Comparison of ENCODE assay signal across 13 cellular contexts in genomic region chr3:30602946-30603345, GRCh38. TPM values are rescaled to one million over a fixed set of nuclear protein-coding genes. Genes with fewer than 3 reads are reported as not detected.
DNase-seq lines count a peak whose midpoint lies in the region; TF ChIP-seq lines count a peak whose summit lies in the region.
"Had no signal": no experiment of that assay in that cellular context is flagged by ENCODE, and none has a peak within 500 bp of the region (broad histone marks: within the 10 kb centered on the region; RNA-seq: fewer than 3 reads in every experiment).

No MANE protein-coding gene starts in this region.

- peaks cover 5% of the 10 kb centered on the region; the same call in 1 of the 2 replicates for H3F3A ChIP-seq in Loucy (ENCODE audit: low read depth)

- peak overlapping the region; percentile 45 for H3K9ac ChIP-seq in Loucy (ENCODE audit: low read depth, low read length, poor library complexity, severe bottlenecking)

- peaks cover 63% of the 10 kb centered on the region for H3K4me1 ChIP-seq in Loucy (ENCODE audit: insufficient read depth, low read length, poor library complexity, severe bottlenecking)

- intact Hi-C loops in CD14-positive monocyte (cut with micrococcal nuclease), result loop anchor here in 1 of 2 donors (10.0 kb wide), 1 partner anchor 128 kb away; no protein-coding TSS in a partner anchor

- in situ Hi-C loops in GM13977 (cut with MboI; ENCODE audit: low pct_unique_long_range_greater_than_20kb, low sequenced_read_pairs, unreplicated experiment), result no loop called here

- H3K36me3 Mint-ChIP-seq in CD14-positive monocyte, result no peaks in the 10 kb centered on the region
- H3K36me3 Mint-ChIP-seq in activated naive CD8-positive, alpha-beta T cell, result no peaks in the 10 kb centered on the region

- no peaks in the 10 kb centered on the region for H3K27me3 ChIP-seq in Loucy (ENCODE audit: insufficient read depth, low read length, poor library complexity, severe bottlenecking)
- H3K27me3 ChIP-seq: foreskin keratinocyte, right atrium auricular region had no signal

- H3K4me1 Mint-ChIP-seq in CD14-positive monocyte, result peaks cover 46% of the 10 kb centered on the region
- H3K4me1 Mint-ChIP-seq in activated naive CD8-positive, alpha-beta T cell (ENCODE audit: low read depth), result peaks cover 66% of the 10 kb centered on the region

- H3K4me2 ChIP-seq in Loucy (ENCODE audit: low read depth, low read length, poor library complexity, severe bottlenecking), result peak overlapping the region; percentile 94

- no peaks in the 10 kb centered on the region for H3K9me3 Mint-ChIP-seq in CD14-positive monocyte
- H3K9me3 Mint-ChIP-seq in activated naive CD8-positive, alpha-beta T cell (ENCODE audit: low read depth), result no peaks in the 10 kb centered on the region
- H3K9me3 Mint-ChIP-seq: HFFc6 had no signal

- no peak for TF ChIP-seq CTCF in CD14-positive monocyte (IDR thresholded peaks at IDR 0.05)
- no peak for TF ChIP-seq CTCF in GM13977 (IDR thresholded peaks at IDR 0.05; ENCODE audit: extremely low read depth, insufficient read depth, missing control alignments)
- no peak for TF ChIP-seq CTCF in Loucy (conservative IDR thresholded peaks at IDR 0.05; ENCODE audit: low read length)

- H3K36me3 ChIP-seq in Loucy (ENCODE audit: insufficient read depth, low read length), result no peaks in the 10 kb centered on the region
- H3K36me3 ChIP-seq: right atrium auricular region had no signal

- DNase-seq in CD14-positive monocyte (ENCODE audit: low spot score), result no peak
- DNase-seq in GM13977 (ENCODE audit: low spot score), result peak; percentile 18
- DNase-seq in NCI-H2081 treated with DMSO at 0.1 percent for 48 hours (lab: John Stamatoyannopoulos, UW), result no peak
- DNase-seq in T-helper 9 cell, result no peak
- DNase-seq in retina, result no peak
- DNase-seq in DMS114 treated with DMSO at 0.1 percent for 48 hours (lab: John Stamatoyannopoulos, UW; ENCODE audit: unreplicated experiment), result no peak
- DNase-seq: COR-L47, foreskin keratinocyte, HFFc6, NCI-H1092 treated with DMSO at 0.1 percent for 48 hours had no signal

- peaks cover 4% of the 10 kb centered on the region for H4K20me1 ChIP-seq in Loucy (ENCODE audit: insufficient read depth, low read length, poor library complexity, severe bottlenecking)

- no peak overlapping the region for H2AFZ ChIP-seq in Loucy (ENCODE audit: low read length)

- peak overlapping the region; percentile 55 for H3K4me3 ChIP-seq in Loucy (ENCODE audit: low read length, poor library complexity, severe bottlenecking)
- H3K4me3 ChIP-seq: right atrium auricular region had no signal

- peak overlapping the region in 6 of 7 donors; percentile 53 to 99 (median 92) for H3K27ac Mint-ChIP-seq in CD14-positive monocyte
- peak overlapping the region; percentile 95 for H3K27ac Mint-ChIP-seq in activated naive CD8-positive, alpha-beta T cell
- H3K27ac Mint-ChIP-seq: HFFc6 had no signal

- H3K79me2 ChIP-seq in Loucy (ENCODE audit: insufficient read depth, low read length), result peaks cover 23% of the 10 kb centered on the region

- no peaks in the 10 kb centered on the region for H3K9me3 ChIP-seq in Loucy (ENCODE audit: insufficient read depth, low read depth, low read length)
- H3K9me3 ChIP-seq: right atrium auricular region had no signal

- H3K27me3 Mint-ChIP-seq in CD14-positive monocyte (ENCODE audit: low read depth in 3 of 3), result no peaks in the 10 kb centered on the region
- no peaks in the 10 kb centered on the region for H3K27me3 Mint-ChIP-seq in activated naive CD8-positive, alpha-beta T cell

- H3K9me2 ChIP-seq in Loucy (replicated peaks; ENCODE audit: low read depth, low read length), result no peaks in the 10 kb centered on the region

- H3K4me3 Mint-ChIP-seq in CD14-positive monocyte, result no peak overlapping the region
- H3K4me3 Mint-ChIP-seq in activated naive CD8-positive, alpha-beta T cell, result peak overlapping the region; percentile 30
- H3K4me3 Mint-ChIP-seq: HFFc6 had no signal

RNA-seq across cellular contexts. Expression of gene TGFBR2, which starts 3.5 kb away (rescaled TPM):
- polyA plus RNA-seq in CD14-positive monocyte, result 10 to 100 TPM; 46.6 to 60.3 TPM
